In genomic region chr2:72883356-72883962, GRCh38 we compare ENCODE assay signal across 1 cellular context.
TF ChIP-seq lines count a peak whose summit lies in the region.

No MANE protein-coding gene starts in this region.

TF ChIP-seq in HepG2, 621 proteins besides CTCF, POLR2A, EP300 and RAD21 (continued from another document and continues in another):
- TF ChIP-seq ZSCAN31 (CRISPR knock-in tag; IDR thresholded peaks at IDR 0.05; ENCODE audit: low read depth) (no peak), ZNF768 (CRISPR knock-in tag; IDR thresholded peaks at IDR 0.05) (no peak), ZNF460 (CRISPR knock-in tag; IDR thresholded peaks at IDR 0.05; ENCODE audit: borderline replicate concordance) (no peak), RCOR2 (CRISPR knock-in tag; IDR thresholded peaks at IDR 0.05) (no peak), HBP1 (CRISPR knock-in tag; IDR thresholded peaks at IDR 0.05; ENCODE audit: low read depth) (0 out of 2 replicates have a peak, but pooled peaks have one; percentile 74), ZNF713 (CRISPR knock-in tag; IDR thresholded peaks at IDR 0.05) (no peak), ZNF3 (CRISPR knock-in tag; IDR thresholded peaks at IDR 0.05) (no peak), SP140L (CRISPR knock-in tag; IDR thresholded peaks at IDR 0.05; ENCODE audit: borderline replicate concordance) (peak; percentile 95; the same call in 1 of the 2 replicates), ZNF10 (CRISPR knock-in tag; IDR thresholded peaks at IDR 0.05; ENCODE audit: borderline replicate concordance, low read depth) (no peak), BHLHE40 (IDR thresholded peaks at IDR 0.05; ENCODE audit: low read length) (no peak), ZBTB46 (CRISPR knock-in tag; IDR thresholded peaks at IDR 0.05; ENCODE audit: borderline replicate concordance) (no peak), ZNF296 (CRISPR knock-in tag; conservative IDR thresholded peaks at IDR 0.05) (no peak), ZNF33B (CRISPR knock-in tag; IDR thresholded peaks at IDR 0.05) (no peak), ZNF703 (CRISPR knock-in tag; IDR thresholded peaks at IDR 0.05; ENCODE audit: borderline replicate concordance) (no peak), ZNF335 (CRISPR knock-in tag; IDR thresholded peaks at IDR 0.05) (0 out of 2 replicates have a peak, but pooled peaks have one; percentile 71), RNF219 (CRISPR knock-in tag; IDR thresholded peaks at IDR 0.05) (no peak), PRDM15 (CRISPR knock-in tag; IDR thresholded peaks at IDR 0.05) (peak; percentile 74; the same call in 1 of the 2 replicates), MTA1 (CRISPR knock-in tag; IDR thresholded peaks at IDR 0.05; ENCODE audit: borderline replicate concordance) (no peak), RORA (CRISPR knock-in tag; IDR thresholded peaks at IDR 0.05) (no peak), THYN1 (CRISPR knock-in tag; IDR thresholded peaks at IDR 0.05; ENCODE audit: borderline replicate concordance, low read depth) (no peak), RNF2 (conservative IDR thresholded peaks at IDR 0.05; ENCODE audit: low read depth) (no peak), RBAK (CRISPR knock-in tag; IDR thresholded peaks at IDR 0.05) (no peak), MEIS2 (CRISPR knock-in tag; IDR thresholded peaks at IDR 0.05) (0 out of 2 replicates have a peak, but pooled peaks have one; percentile 34), MAFG (CRISPR knock-in tag; IDR thresholded peaks at IDR 0.05) (no peak), KAT8 (CRISPR knock-in tag; IDR thresholded peaks at IDR 0.05) (peak; percentile 75; the same call in 1 of the 2 replicates), ZNF333 (CRISPR knock-in tag; IDR thresholded peaks at IDR 0.05; ENCODE audit: borderline replicate concordance) (no peak), ELF3 (CRISPR knock-in tag; IDR thresholded peaks at IDR 0.05) (peak; percentile 71), RAD51 (IDR thresholded peaks at IDR 0.05; ENCODE audit: borderline replicate concordance) (no peak), ZFP36L1 (CRISPR knock-in tag; IDR thresholded peaks at IDR 0.05) (no peak), ARNTL (CRISPR knock-in tag; IDR thresholded peaks at IDR 0.05) (no peak), SIX1 (CRISPR knock-in tag; IDR thresholded peaks at IDR 0.05; ENCODE audit: borderline replicate concordance) (no peak; the same call in 1 of the 2 replicates), SMARCC2 (IDR thresholded peaks at IDR 0.05) (no peak), MTERF4 (CRISPR knock-in tag; IDR thresholded peaks at IDR 0.05) (0 out of 2 replicates have a peak, but pooled peaks have one; percentile 36)
- TF ChIP-seq, protein P1, sequence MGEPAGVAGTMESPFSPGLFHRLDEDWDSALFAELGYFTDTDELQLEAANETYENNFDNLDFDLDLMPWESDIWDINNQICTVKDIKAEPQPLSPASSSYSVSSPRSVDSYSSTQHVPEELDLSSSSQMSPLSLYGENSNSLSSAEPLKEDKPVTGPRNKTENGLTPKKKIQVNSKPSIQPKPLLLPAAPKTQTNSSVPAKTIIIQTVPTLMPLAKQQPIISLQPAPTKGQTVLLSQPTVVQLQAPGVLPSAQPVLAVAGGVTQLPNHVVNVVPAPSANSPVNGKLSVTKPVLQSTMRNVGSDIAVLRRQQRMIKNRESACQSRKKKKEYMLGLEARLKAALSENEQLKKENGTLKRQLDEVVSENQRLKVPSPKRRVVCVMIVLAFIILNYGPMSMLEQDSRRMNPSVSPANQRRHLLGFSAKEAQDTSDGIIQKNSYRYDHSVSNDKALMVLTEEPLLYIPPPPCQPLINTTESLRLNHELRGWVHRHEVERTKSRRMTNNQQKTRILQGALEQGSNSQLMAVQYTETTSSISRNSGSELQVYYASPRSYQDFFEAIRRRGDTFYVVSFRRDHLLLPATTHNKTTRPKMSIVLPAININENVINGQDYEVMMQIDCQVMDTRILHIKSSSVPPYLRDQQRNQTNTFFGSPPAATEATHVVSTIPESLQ (CRISPR knock-in tag; conservative IDR thresholded peaks at IDR 0.05), result 0 out of 2 replicates have a peak, but pooled peaks have one; percentile 50
- TF ChIP-seq, protein P2, sequence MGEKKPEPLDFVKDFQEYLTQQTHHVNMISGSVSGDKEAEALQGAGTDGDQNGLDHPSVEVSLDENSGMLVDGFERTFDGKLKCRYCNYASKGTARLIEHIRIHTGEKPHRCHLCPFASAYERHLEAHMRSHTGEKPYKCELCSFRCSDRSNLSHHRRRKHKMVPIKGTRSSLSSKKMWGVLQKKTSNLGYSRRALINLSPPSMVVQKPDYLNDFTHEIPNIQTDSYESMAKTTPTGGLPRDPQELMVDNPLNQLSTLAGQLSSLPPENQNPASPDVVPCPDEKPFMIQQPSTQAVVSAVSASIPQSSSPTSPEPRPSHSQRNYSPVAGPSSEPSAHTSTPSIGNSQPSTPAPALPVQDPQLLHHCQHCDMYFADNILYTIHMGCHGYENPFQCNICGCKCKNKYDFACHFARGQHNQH (CRISPR knock-in tag; IDR thresholded peaks at IDR 0.05), result 0 out of 2 replicates have a peak, but pooled peaks have one; percentile 36
- TF ChIP-seq, protein P3, sequence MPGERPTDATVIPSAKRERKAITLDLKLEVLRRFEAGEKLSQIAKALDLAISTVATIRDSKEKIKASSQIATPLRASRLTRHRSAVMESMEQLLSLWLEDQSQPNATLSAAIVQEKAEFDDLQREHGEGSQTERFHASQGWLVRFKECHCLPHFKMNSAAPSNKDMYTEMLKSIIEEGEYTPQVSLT (CRISPR knock-in tag; IDR thresholded peaks at IDR 0.05; ENCODE audit: borderline replicate concordance, low read depth), result no peak
- TF ChIP-seq, protein P4, sequence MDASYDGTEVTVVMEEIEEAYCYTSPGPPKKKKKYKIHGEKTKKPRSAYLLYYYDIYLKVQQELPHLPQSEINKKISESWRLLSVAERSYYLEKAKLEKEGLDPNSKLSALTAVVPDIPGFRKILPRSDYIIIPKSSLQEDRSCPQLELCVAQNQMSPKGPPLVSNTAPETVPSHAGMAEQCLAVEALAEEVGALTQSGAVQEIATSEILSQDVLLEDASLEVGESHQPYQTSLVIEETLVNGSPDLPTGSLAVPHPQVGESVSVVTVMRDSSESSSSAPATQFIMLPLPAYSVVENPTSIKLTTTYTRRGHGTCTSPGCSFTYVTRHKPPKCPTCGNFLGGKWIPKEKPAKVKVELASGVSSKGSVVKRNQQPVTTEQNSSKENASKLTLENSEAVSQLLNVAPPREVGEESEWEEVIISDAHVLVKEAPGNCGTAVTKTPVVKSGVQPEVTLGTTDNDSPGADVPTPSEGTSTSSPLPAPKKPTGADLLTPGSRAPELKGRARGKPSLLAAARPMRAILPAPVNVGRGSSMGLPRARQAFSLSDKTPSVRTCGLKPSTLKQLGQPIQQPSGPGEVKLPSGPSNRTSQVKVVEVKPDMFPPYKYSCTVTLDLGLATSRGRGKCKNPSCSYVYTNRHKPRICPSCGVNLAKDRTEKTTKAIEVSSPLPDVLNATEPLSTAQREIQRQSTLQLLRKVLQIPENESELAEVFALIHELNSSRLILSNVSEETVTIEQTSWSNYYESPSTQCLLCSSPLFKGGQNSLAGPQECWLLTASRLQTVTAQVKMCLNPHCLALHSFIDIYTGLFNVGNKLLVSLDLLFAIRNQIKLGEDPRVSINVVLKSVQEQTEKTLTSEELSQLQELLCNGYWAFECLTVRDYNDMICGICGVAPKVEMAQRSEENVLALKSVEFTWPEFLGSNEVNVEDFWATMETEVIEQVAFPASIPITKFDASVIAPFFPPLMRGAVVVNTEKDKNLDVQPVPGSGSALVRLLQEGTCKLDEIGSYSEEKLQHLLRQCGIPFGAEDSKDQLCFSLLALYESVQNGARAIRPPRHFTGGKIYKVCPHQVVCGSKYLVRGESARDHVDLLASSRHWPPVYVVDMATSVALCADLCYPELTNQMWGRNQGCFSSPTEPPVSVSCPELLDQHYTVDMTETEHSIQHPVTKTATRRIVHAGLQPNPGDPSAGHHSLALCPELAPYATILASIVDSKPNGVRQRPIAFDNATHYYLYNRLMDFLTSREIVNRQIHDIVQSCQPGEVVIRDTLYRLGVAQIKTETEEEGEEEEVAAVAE (CRISPR knock-in tag; IDR thresholded peaks at IDR 0.05; ENCODE audit: borderline replicate concordance), result peak; percentile 88
- TF ChIP-seq, protein P5, sequence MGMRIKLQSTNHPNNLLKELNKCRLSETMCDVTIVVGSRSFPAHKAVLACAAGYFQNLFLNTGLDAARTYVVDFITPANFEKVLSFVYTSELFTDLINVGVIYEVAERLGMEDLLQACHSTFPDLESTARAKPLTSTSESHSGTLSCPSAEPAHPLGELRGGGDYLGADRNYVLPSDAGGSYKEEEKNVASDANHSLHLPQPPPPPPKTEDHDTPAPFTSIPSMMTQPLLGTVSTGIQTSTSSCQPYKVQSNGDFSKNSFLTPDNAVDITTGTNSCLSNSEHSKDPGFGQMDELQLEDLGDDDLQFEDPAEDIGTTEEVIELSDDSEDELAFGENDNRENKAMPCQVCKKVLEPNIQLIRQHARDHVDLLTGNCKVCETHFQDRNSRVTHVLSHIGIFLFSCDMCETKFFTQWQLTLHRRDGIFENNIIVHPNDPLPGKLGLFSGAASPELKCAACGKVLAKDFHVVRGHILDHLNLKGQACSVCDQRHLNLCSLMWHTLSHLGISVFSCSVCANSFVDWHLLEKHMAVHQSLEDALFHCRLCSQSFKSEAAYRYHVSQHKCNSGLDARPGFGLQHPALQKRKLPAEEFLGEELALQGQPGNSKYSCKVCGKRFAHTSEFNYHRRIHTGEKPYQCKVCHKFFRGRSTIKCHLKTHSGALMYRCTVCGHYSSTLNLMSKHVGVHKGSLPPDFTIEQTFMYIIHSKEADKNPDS (CRISPR knock-in tag; IDR thresholded peaks at IDR 0.05), result no peak
- TF ChIP-seq, protein P6, sequence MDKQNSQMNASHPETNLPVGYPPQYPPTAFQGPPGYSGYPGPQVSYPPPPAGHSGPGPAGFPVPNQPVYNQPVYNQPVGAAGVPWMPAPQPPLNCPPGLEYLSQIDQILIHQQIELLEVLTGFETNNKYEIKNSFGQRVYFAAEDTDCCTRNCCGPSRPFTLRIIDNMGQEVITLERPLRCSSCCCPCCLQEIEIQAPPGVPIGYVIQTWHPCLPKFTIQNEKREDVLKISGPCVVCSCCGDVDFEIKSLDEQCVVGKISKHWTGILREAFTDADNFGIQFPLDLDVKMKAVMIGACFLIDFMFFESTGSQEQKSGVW (CRISPR knock-in tag; IDR thresholded peaks at IDR 0.05; ENCODE audit: borderline replicate concordance), result no peak
